21 cellular contexts compared by ENCODE assay signal in genomic region chr15:42366151-42366550, GRCh38.
"Had no signal": no experiment of that assay in that cellular context is flagged by ENCODE, and none has a peak within 500 bp of the region (broad histone marks: within the 10 kb centered on the region; RNA-seq: fewer than 3 reads in every experiment).

No MANE protein-coding gene starts in this region.

- H3K9me3 ChIP-seq: MG63, SK-N-SH had no signal

- DNase-seq: IMR-90, Karpas-422, KG1, MG63, NCI-H1092 treated with DMSO at 0.1 percent for 48 hours, NCI-H1436, NCI-H187, NCI-H2081, NCI-H2107, NCI-H226, NCI-H446, NCI-H510A, NCI-H524 treated with DMSO at 0.1 percent for 48 hours, NCI-H69, NCI-H774, RPMI8226, SHP77, SK-N-SH, SW 1271, T-cell had no signal

- H3K36me3 ChIP-seq: MG63 had no signal

- ATAC-seq: HepG2, T-cell had no signal

- H3K4me3 ChIP-seq: MG63 had no signal

- H3K27me3 ChIP-seq: MG63 had no signal
